In the genomic region with DNA sequence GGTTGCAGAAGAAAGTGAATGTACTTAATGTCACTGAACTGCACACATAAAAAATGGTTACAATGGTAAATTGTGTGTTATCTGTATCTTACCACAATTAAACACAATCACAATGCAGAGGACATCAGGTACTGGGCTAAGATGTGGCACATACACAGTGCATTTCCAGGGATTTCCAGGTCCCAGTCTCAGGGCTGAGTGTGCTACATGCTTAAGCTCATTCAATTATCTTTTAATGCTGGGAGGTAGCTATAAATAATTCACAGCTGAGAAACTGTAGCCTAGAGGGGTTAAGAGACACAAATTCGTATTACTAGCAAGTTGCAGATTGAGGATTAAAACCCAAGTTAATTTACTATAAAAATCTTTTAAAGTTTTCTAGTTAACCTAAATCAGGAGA, we compare ENCODE assay signal across 1 cellular context.
TF ChIP-seq lines count a peak whose summit lies in the region.

No MANE protein-coding gene starts in this region.

TF ChIP-seq in SK-N-SH treated with all-trans-retinoic acid at 6 μM for 48 hours, 23 proteins besides CTCF, POLR2A, EP300 and RAD21 (continued from another document):
- TF ChIP-seq ZNF70 (CRISPR knock-in tag; IDR thresholded peaks at IDR 0.05) (no peak), GLIS3 (CRISPR knock-in tag; IDR thresholded peaks at IDR 0.05) (no peak), SNAI2 (CRISPR knock-in tag; IDR thresholded peaks at IDR 0.05) (no peak)
